Comparison of ENCODE assay signal across 25 cellular contexts in the genomic region with DNA sequence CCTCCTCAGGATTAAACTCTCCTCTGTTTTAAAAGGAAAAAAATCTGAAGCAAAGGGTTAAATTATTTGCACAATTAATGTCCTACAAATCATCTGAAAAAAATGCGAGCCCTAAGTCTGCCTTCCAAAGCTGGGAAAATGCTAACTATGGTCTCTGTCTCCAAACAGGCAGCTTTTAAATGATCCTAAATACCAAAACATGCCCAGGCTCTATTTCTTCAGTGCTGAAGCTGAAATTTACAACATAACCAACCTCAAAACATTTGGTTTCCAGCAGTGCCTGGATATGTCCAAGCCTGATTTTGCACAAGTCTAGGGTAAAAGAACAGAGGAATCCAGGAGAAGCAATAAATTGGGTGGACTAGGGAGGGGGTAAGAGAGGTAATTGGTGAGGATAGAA. TPM values are rescaled to one million over a fixed set of nuclear protein-coding genes. Genes with fewer than 3 reads are reported as not detected.
A peak's percentile ranks its signal among the peaks of the same experiment; 100 is the strongest.
DNase-seq lines count a peak whose midpoint lies in the region; ATAC-seq, FAIRE-seq and TF ChIP-seq lines count a peak whose summit lies in the region.
"Had no signal": no experiment of that assay in that cellular context is flagged by ENCODE, and none has a peak within 500 bp of the region (broad histone marks: within the 10 kb centered on the region; RNA-seq: fewer than 3 reads in every experiment).

No MANE protein-coding gene starts in this region.

- H3K79me2 ChIP-seq in OCI-LY3 (ENCODE audit: low read length), result no peaks in the 10 kb centered on the region

- H3K36me3 Mint-ChIP-seq in activated CD4-positive, alpha-beta T cell treated with anti-CD3 and anti-CD28 coated beads, Interleukin-2, amount 10 ng/mL, durations not matched to agents 7 days and 5 days (ENCODE audit: low read depth), result no peaks in the 10 kb centered on the region
- H3K36me3 Mint-ChIP-seq: CD14-positive monocyte had no signal

- no peak overlapping the region for H3K9ac ChIP-seq in OCI-LY3 (ENCODE audit: low read length)

- CTCF ChIA-PET in activated CD4-positive, alpha-beta T cell treated with anti-CD3 and anti-CD28 coated beads, Interleukin-2, amount 10 ng/mL, durations not matched to agents 7 days and 5 days (lab: Charles Lee), result interaction anchor here (0.9 to 1.6 kb wide), 5 partner anchors 9 to 54 kb away, joined by 3 to 4 read pairs (median 3); no protein-coding TSS in a partner anchor

- no peaks in the 10 kb centered on the region for H3K27me3 Mint-ChIP-seq in activated CD4-positive, alpha-beta T cell treated with anti-CD3 and anti-CD28 coated beads, Interleukin-2, amount 10 ng/mL, durations not matched to agents 7 days and 5 days
- H3K27me3 Mint-ChIP-seq: activated CD4-positive, alpha-beta memory T cell treated with anti-CD3 and anti-CD28 coated beads, Interleukin-2, amount 10 ng/mL, durations not matched to agents 7 days and 5 days had no signal

- H2AFZ ChIP-seq in OCI-LY3 (ENCODE audit: low read depth, low read length), result no peak overlapping the region

- H3K27ac ChIP-seq in OCI-LY3 (ENCODE audit: low read length) (no peak overlapping the region), spleen (peak overlapping the region in 7 of 8 donors; percentile 3 to 77 (median 71))
- H3K27ac ChIP-seq: 22Rv1, esophagus muscularis mucosa, prostate gland, testis had no signal

- peaks cover 70% of the 10 kb centered on the region for H3K27me3 ChIP-seq in OCI-LY3 (ENCODE audit: low read depth, low read length)
- no peaks in the 10 kb centered on the region for H3K27me3 ChIP-seq in spleen (replicated peaks in 1 of 7)
- H3K27me3 ChIP-seq: esophagus muscularis mucosa, testis had no signal

- peak overlapping the region; percentile 61 for H3K27ac Mint-ChIP-seq in activated CD4-positive, alpha-beta T cell treated with anti-CD3 and anti-CD28 coated beads, Interleukin-2, amount 10 ng/mL, durations not matched to agents 7 days and 5 days
- H3K27ac Mint-ChIP-seq: activated CD4-positive, alpha-beta memory T cell treated with anti-CD3 and anti-CD28 coated beads, Interleukin-2, amount 10 ng/mL, durations not matched to agents 7 days and 5 days; nephron progenitor cell had no signal

- H3K4me1 Mint-ChIP-seq in activated CD4-positive, alpha-beta T cell treated with anti-CD3 and anti-CD28 coated beads, Interleukin-2, amount 10 ng/mL, durations not matched to agents 7 days and 5 days, result peaks cover 26% of the 10 kb centered on the region

- intact Hi-C loops in spleen (cut with DNase I; ENCODE audit: low total_unique reads), result no loop called here

- ATAC-seq in HG03175 (IDR thresholded peaks at IDR 0.05; ENCODE audit: unreplicated experiment), result no peak
- no peak for ATAC-seq in HG02885 (IDR thresholded peaks at IDR 0.05; ENCODE audit: poor library complexity, unreplicated experiment)
- ATAC-seq: HepG2 had no signal

- no peaks in the 10 kb centered on the region for H3K9me3 Mint-ChIP-seq in activated CD4-positive, alpha-beta T cell treated with anti-CD3 and anti-CD28 coated beads, Interleukin-2, amount 10 ng/mL, durations not matched to agents 7 days and 5 days
- H3K9me3 Mint-ChIP-seq: activated CD4-positive, alpha-beta memory T cell treated with anti-CD3 and anti-CD28 coated beads, Interleukin-2, amount 10 ng/mL, durations not matched to agents 7 days and 5 days; nephron progenitor cell had no signal

- H3K4me1 ChIP-seq in OCI-LY3 (ENCODE audit: low read length) (peaks cover 38% of the 10 kb centered on the region), spleen (peaks cover 32 to 73% (median 42%) of the 10 kb centered on the region in 6 donors)
- H3K4me1 ChIP-seq: prostate gland, testis had no signal

- POLR2A ChIA-PET in activated CD4-positive, alpha-beta T cell treated with anti-CD3 and anti-CD28 coated beads, Interleukin-2, amount 10 ng/mL, durations not matched to agents 7 days and 5 days (lab: Charles Lee), result interaction anchor here (0.7 kb wide), 1 partner anchor 96 kb away, joined by 3 read pairs; no protein-coding TSS in a partner anchor

- H3K4me3 Mint-ChIP-seq in activated CD4-positive, alpha-beta T cell treated with anti-CD3 and anti-CD28 coated beads, Interleukin-2, amount 10 ng/mL, durations not matched to agents 7 days and 5 days, result no peak overlapping the region
- H3K4me3 Mint-ChIP-seq: activated CD4-positive, alpha-beta memory T cell treated with anti-CD3 and anti-CD28 coated beads, Interleukin-2, amount 10 ng/mL, durations not matched to agents 7 days and 5 days; nephron progenitor cell had no signal

- no peak for TF ChIP-seq POLR2A in spleen (IDR thresholded peaks at IDR 0.05)

- peak overlapping the region; percentile 82 for H3K4me2 ChIP-seq in OCI-LY3 (ENCODE audit: low read length)

- H3K4me3 ChIP-seq in OCI-LY3 (ENCODE audit: low read length), result peak overlapping the region; percentile 57; the same call in 1 of the 2 replicates
- no peak overlapping the region for H3K4me3 ChIP-seq in spleen
- H3K4me3 ChIP-seq: esophagus muscularis mucosa, prostate gland, testis had no signal

- no peak for DNase-seq in activated CD4-positive, alpha-beta T cell treated with anti-CD3 and anti-CD28 coated beads, Interleukin-2, amount 10 ng/mL, durations not matched to agents 7 days and 5 days
- DNase-seq in activated CD4-positive, alpha-beta T cell treated with anti-CD3 and anti-CD28 coated beads for 4 hours, result no peak
- DNase-seq in spleen (no peak), NCI-H82 (lab: John Stamatoyannopoulos, UW) (no peak)
- DNase-seq: activated CD4-positive, alpha-beta memory T cell treated with anti-CD3 and anti-CD28 coated beads, Interleukin-2, amount 10 ng/mL, durations not matched to agents 7 days and 5 days; activated T-cell treated with anti-CD3 and anti-CD28 coated beads, Interleukin-2, amount 50 U/mL, for 48 hours; DMS153; GOT3; MM.1S; NCI-H1694 treated with DMSO at 0.1 percent for 48 hours; NCI-H345; nephron progenitor cell; small intestine; stimulated activated CD4-positive, alpha-beta T cell treated with anti-CD3 and anti-CD28 coated beads, Interleukin-4, amount 100 ng/mL, for 4 hours; SW 1271; testis had no signal

- no peak for TF ChIP-seq CTCF in OCI-LY3 (IDR thresholded peaks at IDR 0.05; ENCODE audit: low read depth, low read length)
- no peak for TF ChIP-seq CTCF in spleen (IDR thresholded peaks at IDR 0.05 in 8 of 11, conservative IDR thresholded peaks at IDR 0.05 in 3 of 11)

- H4K20me1 ChIP-seq in OCI-LY3 (ENCODE audit: insufficient read depth, low read length), result peaks cover 3% of the 10 kb centered on the region; the same call in 1 of the 2 replicates

- H3K36me3 ChIP-seq in OCI-LY3 (replicated peaks; ENCODE audit: low read depth, low read length) (no peaks in the 10 kb centered on the region), spleen (no peaks in the 10 kb centered on the region)
- H3K36me3 ChIP-seq: esophagus muscularis mucosa, prostate gland had no signal

- 48 to 67% (median 57%) methylated on average over 1 of the region's 1 CpG for WGBS in spleen, 5 donors

- FAIRE-seq in endometrium (lab: Jason Lieb, UNC), result peak; percentile 18
- FAIRE-seq: HepG2, small intestine had no signal

- H3K9me3 ChIP-seq in OCI-LY3 (ENCODE audit: insufficient read depth, low read length) (no peaks in the 10 kb centered on the region), spleen (no peaks in the 10 kb centered on the region)
- H3K9me3 ChIP-seq: esophagus muscularis mucosa, prostate gland, testis had no signal

RNA-seq across cellular contexts. Expression of a gene that starts 57.2 kb away (rescaled TPM):
- 100 to 1,000 TPM; 136 to 146 TPM for total RNA-seq in activated CD4-positive, alpha-beta T cell treated with anti-CD3 and anti-CD28 coated beads, Interleukin-2, amount 10 ng/mL, durations not matched to agents 7 days and 5 days
- 100 to 1,000 TPM in 6 of 7 donors, 10 to 100 TPM in 1; 86.2 to 178 (median 123) TPM for total RNA-seq in spleen
- 10 to 100 TPM; 48.7 to 94.2 (median 73.9) TPM for polyA plus RNA-seq in spleen
